ENCODE assay signal across 1 cellular context in the genomic region with DNA sequence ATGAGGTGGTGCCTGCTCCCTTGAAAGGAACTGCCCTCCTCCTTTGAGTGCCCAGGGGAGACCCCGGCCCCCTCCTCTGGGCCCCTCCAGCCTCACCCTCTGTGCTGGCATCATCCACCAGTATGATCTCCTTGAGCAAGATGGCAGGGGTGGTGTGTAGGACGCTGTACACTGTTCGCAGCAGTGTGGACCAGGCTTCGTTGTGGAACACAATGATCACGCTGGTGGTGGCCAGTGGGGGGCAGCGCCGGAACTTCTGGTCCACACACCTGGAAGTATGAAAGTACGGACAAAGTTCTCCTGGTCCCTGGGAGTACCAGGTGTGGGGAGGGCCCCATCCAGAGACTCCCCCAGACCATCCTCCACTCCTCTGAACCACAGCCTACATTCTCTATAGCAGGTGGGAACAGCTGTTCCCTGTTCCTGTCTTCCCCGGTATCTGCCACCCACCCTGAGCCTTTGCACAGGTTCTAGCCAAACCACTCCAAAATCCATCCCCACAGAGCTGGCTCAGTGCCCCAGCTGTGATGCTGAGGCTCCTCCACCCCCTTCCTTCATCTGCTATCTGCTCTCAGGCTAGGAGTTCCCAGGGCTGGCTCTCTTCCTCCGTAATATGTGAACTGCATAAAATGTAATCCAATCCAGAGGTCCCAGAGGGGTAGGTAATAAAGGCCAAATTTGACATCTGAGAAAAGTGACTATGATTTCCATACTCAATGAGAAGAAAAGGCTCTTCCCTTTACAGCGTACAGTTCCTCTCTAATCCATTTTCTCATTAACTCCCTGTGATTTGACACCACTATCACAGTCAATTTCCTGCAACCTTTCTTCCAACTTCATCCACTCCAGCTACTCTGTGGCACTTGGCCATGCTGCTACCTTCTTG.
TF ChIP-seq lines count a peak whose summit lies in the region.

No MANE protein-coding gene starts in this region.

TF ChIP-seq in H1, 55 proteins besides CTCF, POLR2A, EP300 and RAD21:
- TF ChIP-seq CBX8 (IDR thresholded peaks at IDR 0.05; ENCODE audit: borderline replicate concordance, low read depth, low read length) (no peak), TAF1 (IDR thresholded peaks at IDR 0.05; ENCODE audit: low read depth, low read length) (no peak), MAFK (IDR thresholded peaks at IDR 0.05; ENCODE audit: low read depth, low read length) (no peak)
- TF ChIP-seq, protein P1, sequence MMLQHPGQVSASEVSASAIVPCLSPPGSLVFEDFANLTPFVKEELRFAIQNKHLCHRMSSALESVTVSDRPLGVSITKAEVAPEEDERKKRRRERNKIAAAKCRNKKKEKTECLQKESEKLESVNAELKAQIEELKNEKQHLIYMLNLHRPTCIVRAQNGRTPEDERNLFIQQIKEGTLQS (IDR thresholded peaks at IDR 0.05; ENCODE audit: insufficient read depth, low read depth, low read length): no peak
